28 cellular contexts compared by ENCODE assay signal in genomic region chr12:80445083-80445482, GRCh38. TPM values are rescaled to one million over a fixed set of nuclear protein-coding genes. Genes with fewer than 3 reads are reported as not detected.
A peak's percentile ranks its signal among the peaks of the same experiment; 100 is the strongest.
DNase-seq lines count a peak whose midpoint lies in the region; ATAC-seq and TF ChIP-seq lines count a peak whose summit lies in the region.
"Had no signal": no experiment of that assay in that cellular context is flagged by ENCODE, and none has a peak within 500 bp of the region (broad histone marks: within the 10 kb centered on the region; RNA-seq: fewer than 3 reads in every experiment).

No MANE protein-coding gene starts in this region.

- H3K27ac ChIP-seq in subcutaneous abdominal adipose tissue (ENCODE audit: low read depth, low read length), result peak overlapping the region; percentile 77
- H3K27ac ChIP-seq: adrenal gland; BLaER1 treated with 17β-estradiol and CSF1 and Interleukin-3, amounts not matched to agents 10 nM and 100 nM; colonic mucosa; gastrocnemius medialis; HL-60; psoas muscle had no signal

- CTCF ChIA-PET in BJ (lab: Yijun Ruan, JAX), result interaction anchor here (1.0 kb wide), 1 partner anchor 28 kb away, joined by 3 read pairs; no protein-coding TSS in a partner anchor

- no peaks in the 10 kb centered on the region for H3K36me3 ChIP-seq in BJ (ENCODE audit: control insufficient read depth, insufficient read depth, low read length)
- H3K36me3 ChIP-seq in subcutaneous abdominal adipose tissue (ENCODE audit: control insufficient read depth in 5 of 5, insufficient read depth in 5 of 5, low read length in 5 of 5), result no peaks in the 10 kb centered on the region
- H3K36me3 ChIP-seq: adrenal gland; BLaER1 treated with 17β-estradiol and CSF1 and Interleukin-3, amounts not matched to agents 10 nM and 100 nM; colonic mucosa; gastrocnemius medialis; HAP-1 had no signal

- peaks cover 0 to 16% (median 0%) of the 10 kb centered on the region in 5 donors for H3K4me1 ChIP-seq in subcutaneous abdominal adipose tissue (ENCODE audit: control insufficient read depth in 5 of 5, insufficient read depth in 5 of 5, low read length in 5 of 5)
- H3K4me1 ChIP-seq: adrenal gland; BLaER1 treated with 17β-estradiol and CSF1 and Interleukin-3, amounts not matched to agents 10 nM and 100 nM; colonic mucosa; gastrocnemius medialis; HAP-1; psoas muscle had no signal

- peak overlapping the region in 3 of 5 donors; percentile 13 to 83 (median 68) for H3K9ac ChIP-seq in subcutaneous abdominal adipose tissue (ENCODE audit: low read length in 5 of 5)
- H3K9ac ChIP-seq: BLaER1 treated with 17β-estradiol and CSF1 and Interleukin-3, amounts not matched to agents 10 nM and 100 nM had no signal

- H3K4me3 ChIP-seq in BJ (ENCODE audit: low read depth, low read length) (peak overlapping the region; percentile 24), fibroblast of villous mesenchyme (ENCODE audit: low read depth, low read length) (no peak overlapping the region), subcutaneous abdominal adipose tissue (ENCODE audit: low read depth in 1 of 5, low read length in 5 of 5) (peak overlapping the region in 4 of 5 donors; percentile 8 to 57 (median 30))
- H3K4me3 ChIP-seq: adrenal gland; BLaER1 treated with 17β-estradiol and CSF1 and Interleukin-3, amounts not matched to agents 10 nM and 100 nM; colonic mucosa; gastrocnemius medialis; HAP-1; psoas muscle; smooth muscle cell had no signal

- ATAC-seq in HG03108 (IDR thresholded peaks at IDR 0.05; ENCODE audit: unreplicated experiment) (no peak), GM21528 (IDR thresholded peaks at IDR 0.05; ENCODE audit: low FRiP score, unreplicated experiment) (no peak), HG02885 (IDR thresholded peaks at IDR 0.05; ENCODE audit: poor library complexity, unreplicated experiment) (no peak)
- ATAC-seq: gastrocnemius medialis, psoas muscle had no signal

- TF ChIP-seq CTCF in BJ (IDR thresholded peaks at IDR 0.05; ENCODE audit: insufficient read depth, low read depth, low read length) (no peak), fibroblast of villous mesenchyme (IDR thresholded peaks at IDR 0.05; ENCODE audit: insufficient read depth, low read depth, low read length) (no peak)

- H3K27me3 ChIP-seq in BJ (ENCODE audit: control insufficient read depth, insufficient read depth, low read length) (no peaks in the 10 kb centered on the region), subcutaneous abdominal adipose tissue (ENCODE audit: control insufficient read depth in 5 of 5, insufficient read depth in 4 of 5, low read length in 5 of 5) (no peaks in the 10 kb centered on the region)
- H3K27me3 ChIP-seq: adrenal gland; BLaER1 treated with 17β-estradiol and CSF1 and Interleukin-3, amounts not matched to agents 10 nM and 100 nM; colonic mucosa; gastrocnemius medialis had no signal

- POLR2A ChIA-PET in BJ (lab: Charles Lee), result no interaction called here

- H3K9me3 ChIP-seq in subcutaneous abdominal adipose tissue (ENCODE audit: control insufficient read depth in 5 of 5, low read length in 5 of 5), result no peaks in the 10 kb centered on the region
- H3K9me3 ChIP-seq: adrenal gland; BLaER1 treated with 17β-estradiol and CSF1 and Interleukin-3, amounts not matched to agents 10 nM and 100 nM; colonic mucosa; gastrocnemius medialis; HAP-1; psoas muscle had no signal

- DNase-seq in BJ (ENCODE audit: low read depth) (peak; percentile 34), astrocyte of the hippocampus (ENCODE audit: low read depth, low spot score) (peak; percentile 6), fibroblast of villous mesenchyme (ENCODE audit: low read depth) (peak; percentile 30), NCI-H82 treated with DMSO at 0.1 percent for 48 hours (lab: John Stamatoyannopoulos, UW; ENCODE audit: unreplicated experiment) (no peak)
- DNase-seq: activated CD4-positive, alpha-beta T cell treated with anti-CD3 and anti-CD28 coated beads, Interleukin-2, amount 50 U/mL, for 1 hour; activated CD8-positive, alpha-beta memory T cell treated with anti-CD3 and anti-CD28 coated beads, Interleukin-2, amount 50 U/mL, for 48 hours; activated gamma-delta T cell; adrenal gland; colonic mucosa; gastrocnemius medialis; MM.1S; NCI-H2171 treated with DMSO at 0.1 percent for 48 hours; NCI-H748 treated with DMSO at 0.1 percent for 48 hours; nephron progenitor cell; OCI-M1; psoas muscle; SHP77 treated with DMSO at 0.1 percent for 48 hours; stimulated activated CD4-positive, alpha-beta T cell treated with anti-CD3 and anti-CD28 coated beads, Interleukin-4, amount 100 ng/mL, for 24 hours; T-helper 1 cell had no signal

RNA-seq across cellular contexts. Expression of gene PTPRQ, which starts 1.0 kb away (rescaled TPM):
- polyA plus RNA-seq in BJ (2011; rRNA removed), result 5.1 and 13.3 TPM in 2 replicates
- 4.8 and 6.5 TPM in 2 replicates for polyA minus RNA-seq in BJ (2011; rRNA and poly(A)+ RNA removed)
- total RNA-seq in fibroblast of villous mesenchyme, result 0.32 and 5.6 TPM in 2 replicates
- total RNA-seq: colonic mucosa had no signal
- polyA plus RNA-seq: IgD-negative memory B cell, smooth muscle cell had no signal
